ENCODE assay signal across 8 cellular contexts in genomic region chr19:35013047-35013819, GRCh38. TPM values are rescaled to one million over a fixed set of nuclear protein-coding genes. Genes with fewer than 3 reads are reported as not detected.
DNase-seq lines count a peak whose midpoint lies in the region; ATAC-seq and TF ChIP-seq lines count a peak whose summit lies in the region.

No MANE protein-coding gene starts in this region.

- no peaks in the 10 kb centered on the region for H3K27me3 ChIP-seq in CD4-positive, alpha-beta T cell (ENCODE audit: control insufficient read depth, insufficient read depth, low read length)
- no peaks in the 10 kb centered on the region for H3K27me3 ChIP-seq in adrenal gland
- no peaks in the 10 kb centered on the region for H3K27me3 ChIP-seq in right cardiac atrium (ENCODE audit: control insufficient read depth, insufficient read depth)

- peaks cover 0 to 74% of the 10 kb centered on the region in 2 donors for H3K36me3 ChIP-seq in adrenal gland (replicated peaks in 1 of 2)

- TF ChIP-seq POLR2A in adrenal gland (IDR thresholded peaks at IDR 0.05): no peak

- no peaks in the 10 kb centered on the region for H3K27me3 Mint-ChIP-seq in CD4-positive, alpha-beta T cell

- peaks cover 73% of the 10 kb centered on the region for H3K4me1 Mint-ChIP-seq in CD4-positive, alpha-beta T cell (ENCODE audit: low read depth)

- peak; percentile 82 for ATAC-seq in CD4-positive, alpha-beta T cell (ENCODE audit: poor library complexity)
- ATAC-seq in HG03354 (IDR thresholded peaks at IDR 0.05; ENCODE audit: poor library complexity, severe bottlenecking, unreplicated experiment) (peak; percentile 66), right cardiac atrium (peak; percentile 60 to 80), HG03196 (IDR thresholded peaks at IDR 0.05; ENCODE audit: unreplicated experiment) (no peak)

- no peak overlapping the region for H3K4me3 ChIP-seq in adrenal gland
- H3K4me3 ChIP-seq in right cardiac atrium (ENCODE audit: low read length): no peak overlapping the region

- H3K27ac Mint-ChIP-seq in CD4-positive, alpha-beta T cell: peak overlapping the region; percentile 91

- POLR2A ChIA-PET in CD4-positive, alpha-beta T cell (lab: Charles Lee): interaction anchor here (0.9 to 11.9 kb wide), 10 partner anchors 12 to 197 kb away, joined by 3 to 205 read pairs (median 6); partner anchors contain the start of genes GRAMD1A, ZNF30 and ZNF792

- intact Hi-C loops in CD4-positive, alpha-beta T cell (cut with DNase I, micrococcal nuclease): loop anchor here (1.0 to 5.0 kb wide), 5 partner anchors 12 to 281 kb away; partner anchors contain the start of gene ZNF181 (in 1 of the 2)
- intact Hi-C loops in adrenal gland (cut with DNase I) (loop anchor here in 1 of 2 donors (5.0 kb wide), 1 partner anchor 41 kb away; no protein-coding TSS in a partner anchor), right cardiac atrium (cut with DNase I) (loop anchor here (1.0 to 5.0 kb wide), 3 partner anchors 40 to 41 kb away; no protein-coding TSS in a partner anchor)

- peak; percentile 74 to 85 (median 80) for DNase-seq in CD4-positive, alpha-beta T cell
- DNase-seq in T-helper 2 cell (peak; percentile 61 to 76 (median 75)), adrenal gland (peak; percentile 67 to 88 (median 75)), right cardiac atrium (peak; percentile 78 to 93 (median 91)), DMS153 treated with DMSO at 0.1 percent for 48 hours (lab: John Stamatoyannopoulos, UW; ENCODE audit: unreplicated experiment) (no peak)
- peak; percentile 64 to 86 (median 76) for DNase-seq in stimulated activated CD4-positive, alpha-beta T cell treated with anti-CD3 and anti-CD28 coated beads, Interleukin-12 subunit alpha, Interleukin-12 subunit beta, amount 100 ng/mL, for 48 hours (ENCODE audit: low read depth in 2 of 3, low spot score in 1 of 3)

- H3K4me3 Mint-ChIP-seq in CD4-positive, alpha-beta T cell: peak overlapping the region; percentile 87

- 49 to 66% (median 52%) methylated on average over 27 to 32 of the region's 32 CpGs for WGBS in adrenal gland, 4 donors
- 50% methylated on average over 32 of the region's 32 CpGs for WGBS in right cardiac atrium

- peak overlapping the region; percentile 87 for H3K27ac ChIP-seq in CD4-positive, alpha-beta T cell (ENCODE audit: low read depth, low read length)
- H3K27ac ChIP-seq in adrenal gland (peak overlapping the region in 2 of 5 donors; percentile 42 to 55), right cardiac atrium (ENCODE audit: low read length) (no peak overlapping the region)

- peaks cover 13 to 27% of the 10 kb centered on the region in 2 donors for H3K4me1 ChIP-seq in adrenal gland (replicated peaks in 1 of 2)
- H3K4me1 ChIP-seq in right cardiac atrium (ENCODE audit: control insufficient read depth, insufficient read depth, low read length): no peaks in the 10 kb centered on the region

- H3K36me3 Mint-ChIP-seq in CD4-positive, alpha-beta T cell (ENCODE audit: low read depth): peaks cover 78% of the 10 kb centered on the region

- no peaks in the 10 kb centered on the region for H3K9me3 Mint-ChIP-seq in CD4-positive, alpha-beta T cell

- TF ChIP-seq CTCF in CD4-positive, alpha-beta T cell (IDR thresholded peaks at IDR 0.05): peak; percentile 94
- TF ChIP-seq CTCF in adrenal gland (IDR thresholded peaks at IDR 0.05): peak; percentile 91 to 99 (median 98)

- no peaks in the 10 kb centered on the region for H3K9me3 ChIP-seq in CD4-positive, alpha-beta T cell (ENCODE audit: control insufficient read depth, low read length)
- H3K9me3 ChIP-seq in adrenal gland (replicated peaks in 1 of 3) (no peaks in the 10 kb centered on the region), right cardiac atrium (ENCODE audit: control insufficient read depth, low read length) (no peaks in the 10 kb centered on the region)

- CTCF ChIA-PET in CD4-positive, alpha-beta T cell (lab: Charles Lee): interaction anchor here (0.5 to 3.3 kb wide), 6 partner anchors 11 to 40 kb away, joined by 3 to 50 read pairs (median 4); no protein-coding TSS in a partner anchor

RNA-seq across cellular contexts. Expression of gene GRAMD1A, which starts 13.1 kb away (rescaled TPM):
- 100 to 1,000 TPM; 221 to 229 TPM for total RNA-seq in CD4-positive, alpha-beta T cell
- 100 to 1,000 TPM in 1 of 8 donors, 10 to 100 TPM in 7; 42.4 to 101 (median 81.5) TPM for total RNA-seq in adrenal gland
- 100 to 1,000 TPM in 1 of 3 donors, 10 to 100 TPM in 2; 41.5 to 125 (median 74.9) TPM for polyA plus RNA-seq in adrenal gland
- total RNA-seq in right cardiac atrium: 10 to 100 TPM; 27.9 to 37.4 (median 32.7) TPM
- 32.0 TPM for polyA plus RNA-seq in right cardiac atrium

RNA-seq across cellular contexts. Expression of gene SCN1B, which starts 17.0 kb away (rescaled TPM):
- 1 to 10 TPM; 1.4 to 2.3 TPM for total RNA-seq in CD4-positive, alpha-beta T cell
- total RNA-seq in adrenal gland (10 to 100 TPM in 6 of 8 donors, 1 to 10 TPM in 2; 9.5 to 34.5 (median 15.8) TPM), right cardiac atrium (100 to 1,000 TPM in 1 of 4 donors, 10 to 100 TPM in 3; 74.3 to 134 (median 87.1) TPM)
- polyA plus RNA-seq in adrenal gland (10 to 100 TPM in 2 of 3 donors, 1 to 10 TPM in 1; 4.4 to 13.2 (median 11.6) TPM), right cardiac atrium (89.1 TPM)

RNA-seq across cellular contexts. Expression of gene HPN, which starts 28.3 kb away (rescaled TPM):
- total RNA-seq in CD4-positive, alpha-beta T cell: not detected
- total RNA-seq in adrenal gland (1 to 10 TPM in 2 of 8 donors, under 1 TPM in 5, not detected in 1; 0.20 to 2.6 (median 0.87) TPM), right cardiac atrium (1 to 10 TPM; 3.9 to 7.0 (median 5.0) TPM)
- polyA plus RNA-seq in adrenal gland (1 to 10 TPM in 1 of 3 donors, under 1 TPM in 1, not detected in 1; 0.88 to 1.7 TPM), right cardiac atrium (1.5 TPM)

RNA-seq across cellular contexts. Expression of gene ZNF792, which starts 49.2 kb away (rescaled TPM):
- 1 to 10 TPM; 6.8 to 8.9 TPM for total RNA-seq in CD4-positive, alpha-beta T cell
- total RNA-seq in adrenal gland (1 to 10 TPM; 3.3 to 8.4 (median 6.8) TPM), right cardiac atrium (1 to 10 TPM; 3.3 to 5.1 (median 4.3) TPM)
- polyA plus RNA-seq in adrenal gland (1 to 10 TPM in 1 of 3 donors, under 1 TPM in 2; 0.61 to 2.1 (median 0.97) TPM), right cardiac atrium (1.1 TPM)
